Comparison of ENCODE assay signal across 13 cellular contexts in genomic region chr12:99154264-99154982, GRCh38.
DNase-seq lines count a peak whose midpoint lies in the region; TF ChIP-seq lines count a peak whose summit lies in the region.
"Had no signal": no experiment of that assay in that cellular context is flagged by ENCODE, and none has a peak within 500 bp of the region (broad histone marks: within the 10 kb centered on the region; RNA-seq: fewer than 3 reads in every experiment).

No MANE protein-coding gene starts in this region.

- peak overlapping the region; percentile 25 for H3K4me2 ChIP-seq in smooth muscle cell

- H3K27me3 ChIP-seq in kidney epithelial cell (ENCODE audit: control insufficient read depth, insufficient read depth, low read length) (no peaks in the 10 kb centered on the region), smooth muscle cell (ENCODE audit: low read depth) (no peaks in the 10 kb centered on the region), Peyer's patch (no peaks in the 10 kb centered on the region)
- H3K27me3 ChIP-seq: SJCRH30 had no signal

- H3K36me3 ChIP-seq in kidney epithelial cell (ENCODE audit: control insufficient read depth, insufficient read depth, low read length) (no peaks in the 10 kb centered on the region), smooth muscle cell (ENCODE audit: low read depth) (no peaks in the 10 kb centered on the region), Peyer's patch (no peaks in the 10 kb centered on the region)
- H3K36me3 ChIP-seq: SJCRH30 had no signal

- H3K9ac ChIP-seq in smooth muscle cell (ENCODE audit: low read depth): no peak overlapping the region

- H3K27ac ChIP-seq in coronary artery (no peak overlapping the region), smooth muscle cell (ENCODE audit: low read depth) (no peak overlapping the region), Peyer's patch (no peak overlapping the region)
- H3K27ac ChIP-seq: SJCRH30, VCaP had no signal

- H3K4me3 ChIP-seq in coronary artery (peak overlapping the region; percentile 46), kidney epithelial cell (ENCODE audit: low read depth, low read length) (no peak overlapping the region), smooth muscle cell (no peak overlapping the region), Peyer's patch (no peak overlapping the region)
- H3K4me3 ChIP-seq: SJCRH30 had no signal

- H3K79me2 ChIP-seq in smooth muscle cell (ENCODE audit: low read depth): no peaks in the 10 kb centered on the region

- WGBS in smooth muscle cell (ENCODE audit: low lambda C conversion rate): 61% methylated on average over 17 of the region's 17 CpGs

- TF ChIP-seq CTCF in coronary artery (IDR thresholded peaks at IDR 0.05) (no peak), kidney epithelial cell (IDR thresholded peaks at IDR 0.05; ENCODE audit: insufficient read depth, low read length, poor library complexity, severe bottlenecking) (no peak), smooth muscle cell (IDR thresholded peaks at IDR 0.05; ENCODE audit: borderline replicate concordance, insufficient read depth, poor library complexity, severe bottlenecking) (no peak), Peyer's patch (IDR thresholded peaks at IDR 0.05) (no peak)

- no peaks in the 10 kb centered on the region for H3K9me3 ChIP-seq in smooth muscle cell (replicated peaks; ENCODE audit: low read depth)
- no peaks in the 10 kb centered on the region for H3K9me3 ChIP-seq in Peyer's patch
- H3K9me3 ChIP-seq: SJCRH30 had no signal

- H2AFZ ChIP-seq in smooth muscle cell (ENCODE audit: low read depth): no peak overlapping the region

- DNase-seq in NCI-H69 (lab: John Stamatoyannopoulos, UW) (peak; percentile 55), coronary artery (ENCODE audit: low spot score) (no peak), kidney epithelial cell (ENCODE audit: low read depth) (peak; percentile 7), smooth muscle cell (lab: John Stamatoyannopoulos, UW; ENCODE audit: unreplicated experiment) (no peak), Peyer's patch (no peak), DMS153 (lab: John Stamatoyannopoulos, UW) (no peak)
- no peak for DNase-seq in stimulated activated CD4-positive, alpha-beta T cell treated with anti-CD3 and anti-CD28 coated beads, Interleukin-4, amount 100 ng/mL, for 1 hour
- DNase-seq: activated naive CD8-positive, alpha-beta T cell treated with anti-CD3 and anti-CD28 coated beads, Interleukin-2, amount 10 ng/mL, durations not matched to agents 7 days and 5 days; CD8-positive, alpha-beta memory T cell; effector CD8-positive, alpha-beta T cell; NCI-H1105; SJCRH30 had no signal

- H3K4me1 ChIP-seq in smooth muscle cell (ENCODE audit: low read depth) (no peaks in the 10 kb centered on the region), Peyer's patch (no peaks in the 10 kb centered on the region)
- H3K4me1 ChIP-seq: SJCRH30 had no signal

- no peak for TF ChIP-seq POLR2A in Peyer's patch (IDR thresholded peaks at IDR 0.05)

- H3F3A ChIP-seq in smooth muscle cell (ENCODE audit: low read depth): no peaks in the 10 kb centered on the region

- no peaks in the 10 kb centered on the region for H4K20me1 ChIP-seq in smooth muscle cell (ENCODE audit: low read depth)

Comparison
In these comparisons a context has a peak if more than half of its experiments do, and no peak if none do; other contexts are left out.
1. DNase-seq: peak in NCI-H69 (single experiment) and kidney epithelial cell (single experiment); none in coronary artery (single experiment), smooth muscle cell (single experiment), stimulated activated CD4-positive, alpha-beta T cell treated with anti-CD3 and anti-CD28 coated beads, Interleukin-4, amount 100 ng/mL, for 1 hour (single experiment), Peyer's patch (0 of 3) and DMS153 (single experiment).